1 cellular context compared by ENCODE assay signal in the genomic region with DNA sequence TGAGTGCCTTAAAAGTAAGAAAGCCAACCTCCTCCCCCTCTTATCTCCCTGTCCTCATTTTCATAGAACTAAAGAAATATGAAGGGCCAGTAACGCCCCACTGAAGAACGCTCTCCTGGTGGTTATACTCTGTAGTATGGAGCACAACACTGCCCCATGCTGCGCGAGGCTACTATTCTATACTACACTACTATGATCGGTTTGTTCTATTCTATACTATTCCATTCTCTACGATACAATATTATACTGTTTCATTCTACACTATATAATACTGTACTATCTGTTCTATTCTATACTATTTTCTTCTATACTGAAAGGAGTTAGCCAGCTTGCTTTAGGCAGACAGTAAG.
TF ChIP-seq lines count a peak whose summit lies in the region.

No MANE protein-coding gene starts in this region.

TF ChIP-seq in WTC11, 78 proteins besides CTCF, POLR2A, EP300 and RAD21 (continued from another document):
- TF ChIP-seq, protein P1, sequence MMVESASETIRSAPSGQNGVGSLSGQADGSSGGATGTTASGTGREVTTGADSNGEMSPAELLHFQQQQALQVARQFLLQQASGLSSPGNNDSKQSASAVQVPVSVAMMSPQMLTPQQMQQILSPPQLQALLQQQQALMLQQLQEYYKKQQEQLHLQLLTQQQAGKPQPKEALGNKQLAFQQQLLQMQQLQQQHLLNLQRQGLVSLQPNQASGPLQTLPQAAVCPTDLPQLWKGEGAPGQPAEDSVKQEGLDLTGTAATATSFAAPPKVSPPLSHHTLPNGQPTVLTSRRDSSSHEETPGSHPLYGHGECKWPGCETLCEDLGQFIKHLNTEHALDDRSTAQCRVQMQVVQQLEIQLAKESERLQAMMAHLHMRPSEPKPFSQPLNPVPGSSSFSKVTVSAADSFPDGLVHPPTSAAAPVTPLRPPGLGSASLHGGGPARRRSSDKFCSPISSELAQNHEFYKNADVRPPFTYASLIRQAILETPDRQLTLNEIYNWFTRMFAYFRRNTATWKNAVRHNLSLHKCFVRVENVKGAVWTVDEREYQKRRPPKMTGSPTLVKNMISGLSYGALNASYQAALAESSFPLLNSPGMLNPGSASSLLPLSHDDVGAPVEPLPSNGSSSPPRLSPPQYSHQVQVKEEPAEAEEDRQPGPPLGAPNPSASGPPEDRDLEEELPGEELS (CRISPR knock-in tag; IDR thresholded peaks at IDR 0.05) = no peak
- TF ChIP-seq CREB1 (CRISPR knock-in tag; IDR thresholded peaks at IDR 0.05) = no peak
- TF ChIP-seq, protein P2, sequence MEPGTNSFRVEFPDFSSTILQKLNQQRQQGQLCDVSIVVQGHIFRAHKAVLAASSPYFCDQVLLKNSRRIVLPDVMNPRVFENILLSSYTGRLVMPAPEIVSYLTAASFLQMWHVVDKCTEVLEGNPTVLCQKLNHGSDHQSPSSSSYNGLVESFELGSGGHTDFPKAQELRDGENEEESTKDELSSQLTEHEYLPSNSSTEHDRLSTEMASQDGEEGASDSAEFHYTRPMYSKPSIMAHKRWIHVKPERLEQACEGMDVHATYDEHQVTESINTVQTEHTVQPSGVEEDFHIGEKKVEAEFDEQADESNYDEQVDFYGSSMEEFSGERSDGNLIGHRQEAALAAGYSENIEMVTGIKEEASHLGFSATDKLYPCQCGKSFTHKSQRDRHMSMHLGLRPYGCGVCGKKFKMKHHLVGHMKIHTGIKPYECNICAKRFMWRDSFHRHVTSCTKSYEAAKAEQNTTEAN (CRISPR knock-in tag; IDR thresholded peaks at IDR 0.05) = no peak
- TF ChIP-seq ZNF423 (CRISPR knock-in tag; IDR thresholded peaks at IDR 0.05) = no peak
- no peak for TF ChIP-seq MXD4 (CRISPR knock-in tag; IDR thresholded peaks at IDR 0.05; ENCODE audit: borderline replicate concordance)
